In genomic region chr16:56724191-56724590, GRCh38 we compare ENCODE assay signal across 1 cellular context.
TF ChIP-seq lines count a peak whose summit lies in the region.

No MANE protein-coding gene starts in this region.

TF ChIP-seq in HepG2, 621 proteins besides CTCF, POLR2A, EP300 and RAD21 (continued from another document and continues in another):
- TF ChIP-seq ZNF281 (CRISPR knock-in tag; IDR thresholded peaks at IDR 0.05; ENCODE audit: borderline replicate concordance) (no peak), RXRB (CRISPR knock-in tag; IDR thresholded peaks at IDR 0.05; ENCODE audit: borderline replicate concordance) (peak; percentile 76), SOX13 (IDR thresholded peaks at IDR 0.05) (no peak), SOX13 (CRISPR knock-in tag; conservative IDR thresholded peaks at IDR 0.05 in 1 of 2, IDR thresholded peaks at IDR 0.05 in 1 of 2) (peak in 1 of 2 experiments; percentile 26; a peak in 1 of 4 replicates), TEAD3 (CRISPR knock-in tag; optimal IDR thresholded peaks at IDR 0.05; ENCODE audit: borderline replicate concordance) (peak; percentile 28), ZNF614 (CRISPR knock-in tag; IDR thresholded peaks at IDR 0.05; ENCODE audit: borderline replicate concordance) (0 out of 2 replicates have a peak, but pooled peaks have one; percentile 43), ZMYM4 (CRISPR knock-in tag; IDR thresholded peaks at IDR 0.05) (peak; percentile 30; the same call in 1 of the 2 replicates), PRPF4 (IDR thresholded peaks at IDR 0.05; ENCODE audit: low read depth, low read length, poor library complexity, severe bottlenecking) (no peak), ZBTB26 (CRISPR knock-in tag; IDR thresholded peaks at IDR 0.05; ENCODE audit: borderline replicate concordance) (0 out of 2 replicates have a peak, but pooled peaks have one; percentile 25), HNRNPL (IDR thresholded peaks at IDR 0.05; ENCODE audit: low read depth, low read length) (no peak), NCOA2 (CRISPR knock-in tag; IDR thresholded peaks at IDR 0.05) (peak; percentile 59; the same call in 1 of the 2 replicates), ZNF24 (IDR thresholded peaks at IDR 0.05) (no peak), CEBPG (CRISPR knock-in tag; IDR thresholded peaks at IDR 0.05) (peak; percentile 19; the same call in 1 of the 2 replicates), ZSCAN30 (CRISPR knock-in tag; IDR thresholded peaks at IDR 0.05) (no peak), NR2F2 (IDR thresholded peaks at IDR 0.05; ENCODE audit: borderline replicate concordance, low read depth) (peak; percentile 64), ZNF580 (CRISPR knock-in tag; IDR thresholded peaks at IDR 0.05; ENCODE audit: borderline replicate concordance, low read depth) (0 out of 2 replicates have a peak, but pooled peaks have one; percentile 43), ZSCAN31 (CRISPR knock-in tag; IDR thresholded peaks at IDR 0.05; ENCODE audit: low read depth) (no peak), RARA (CRISPR knock-in tag; IDR thresholded peaks at IDR 0.05) (peak; percentile 88), ZNF230 (CRISPR knock-in tag; IDR thresholded peaks at IDR 0.05) (no peak), FOSL2 (CRISPR knock-in tag; IDR thresholded peaks at IDR 0.05) (no peak), MEIS2 (CRISPR knock-in tag; IDR thresholded peaks at IDR 0.05) (no peak), SSRP1 (CRISPR knock-in tag; IDR thresholded peaks at IDR 0.05) (no peak), SMAD9 (CRISPR knock-in tag; IDR thresholded peaks at IDR 0.05) (no peak), GZF1 (CRISPR knock-in tag; IDR thresholded peaks at IDR 0.05) (no peak), POLR2G (IDR thresholded peaks at IDR 0.05; ENCODE audit: low read depth, low read length) (no peak), MAF1 (CRISPR knock-in tag; IDR thresholded peaks at IDR 0.05; ENCODE audit: borderline replicate concordance) (no peak), FOXP1 (IDR thresholded peaks at IDR 0.05) (no peak), FOXP1 (CRISPR knock-in tag; IDR thresholded peaks at IDR 0.05) (no peak), BCL6 (CRISPR knock-in tag; IDR thresholded peaks at IDR 0.05) (0 out of 2 replicates have a peak, but pooled peaks have one; percentile 22), ZNF644 (CRISPR knock-in tag; IDR thresholded peaks at IDR 0.05; ENCODE audit: low read depth) (0 out of 2 replicates have a peak, but pooled peaks have one; percentile 12), TCF7 (IDR thresholded peaks at IDR 0.05; ENCODE audit: low read depth) (no peak), E2F1 (CRISPR knock-in tag; IDR thresholded peaks at IDR 0.05) (no peak), ZFP62 (CRISPR knock-in tag; IDR thresholded peaks at IDR 0.05) (no peak), ZFX (CRISPR knock-in tag; IDR thresholded peaks at IDR 0.05; ENCODE audit: low read depth) (no peak), RBFOX2 (IDR thresholded peaks at IDR 0.05; ENCODE audit: low read depth, low read length) (no peak), SAP130 (CRISPR knock-in tag; IDR thresholded peaks at IDR 0.05; ENCODE audit: low read depth) (peak; percentile 18; the same call in 1 of the 2 replicates), TFE3 (CRISPR knock-in tag; IDR thresholded peaks at IDR 0.05) (no peak), ZZZ3 (CRISPR knock-in tag; IDR thresholded peaks at IDR 0.05; ENCODE audit: borderline replicate concordance) (no peak), ARID5B (CRISPR knock-in tag; IDR thresholded peaks at IDR 0.05) (peak; percentile 64), AGO1 (IDR thresholded peaks at IDR 0.05; ENCODE audit: low read depth, low read length, poor library complexity, severe bottlenecking) (no peak), NFYB (CRISPR knock-in tag; IDR thresholded peaks at IDR 0.05) (no peak), TEAD2 (CRISPR knock-in tag; IDR thresholded peaks at IDR 0.05) (no peak), LCORL (IDR thresholded peaks at IDR 0.05) (no peak), LCORL (CRISPR knock-in tag; IDR thresholded peaks at IDR 0.05) (0 out of 2 replicates have a peak, but pooled peaks have one; percentile 32), ZNF337 (CRISPR knock-in tag; IDR thresholded peaks at IDR 0.05; ENCODE audit: borderline replicate concordance, low read depth) (no peak), YEATS2 (CRISPR knock-in tag; IDR thresholded peaks at IDR 0.05; ENCODE audit: borderline replicate concordance) (peak; percentile 23; the same call in 1 of the 2 replicates), POGK (CRISPR knock-in tag; conservative IDR thresholded peaks at IDR 0.05) (no peak), ZNF790 (CRISPR knock-in tag; IDR thresholded peaks at IDR 0.05; ENCODE audit: borderline replicate concordance) (no peak), ZBTB37 (CRISPR knock-in tag; IDR thresholded peaks at IDR 0.05) (peak; percentile 80), HDAC2 (CRISPR knock-in tag; IDR thresholded peaks at IDR 0.05) (no peak), ZNF101 (CRISPR knock-in tag; IDR thresholded peaks at IDR 0.05; ENCODE audit: borderline replicate concordance, low read depth) (no peak), CENPBD1 (CRISPR knock-in tag; IDR thresholded peaks at IDR 0.05; ENCODE audit: borderline replicate concordance, low read depth) (no peak), ZNF530 (CRISPR knock-in tag; IDR thresholded peaks at IDR 0.05; ENCODE audit: low read depth) (no peak), THRA (CRISPR knock-in tag; IDR thresholded peaks at IDR 0.05; ENCODE audit: borderline replicate concordance) (peak; percentile 62; the same call in 1 of the 2 replicates), FOXA3 (CRISPR knock-in tag; IDR thresholded peaks at IDR 0.05) (0 out of 2 replicates have a peak, but pooled peaks have one; percentile 27), MED1 (CRISPR knock-in tag; IDR thresholded peaks at IDR 0.05) (0 out of 2 replicates have a peak, but pooled peaks have one; percentile 33)
